In the genomic region with DNA sequence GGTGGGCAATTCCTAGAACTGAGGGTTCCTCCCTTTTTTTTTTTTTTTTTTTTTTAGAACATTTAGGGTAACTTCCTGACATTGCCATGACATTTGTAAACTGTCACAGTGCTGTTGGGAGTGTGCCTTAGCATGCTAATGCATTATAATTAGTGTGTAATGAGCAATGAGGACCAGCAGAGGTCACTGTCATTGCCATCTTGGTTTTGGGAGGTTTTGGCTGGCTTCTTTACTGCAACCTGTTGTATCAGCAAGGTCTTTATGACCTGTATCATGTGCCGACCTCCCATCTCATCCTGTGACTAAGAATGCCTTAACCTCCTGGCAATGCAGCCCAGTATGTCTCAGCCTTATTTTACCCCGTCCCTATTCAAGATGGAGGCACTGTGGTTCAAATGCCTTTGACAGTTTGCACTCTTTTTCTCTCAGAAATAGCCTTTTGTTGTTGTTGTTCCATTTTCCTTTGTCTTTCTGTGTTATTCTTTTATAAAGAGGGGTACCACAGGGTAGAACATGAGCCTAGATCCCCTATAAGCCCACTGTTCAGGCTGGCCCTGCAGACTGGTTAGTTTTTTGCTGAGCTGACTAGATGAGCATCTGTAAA, we compare ENCODE assay signal across 1 cellular context.
TF ChIP-seq lines count a peak whose summit lies in the region.

No MANE protein-coding gene starts in this region.

TF ChIP-seq in GM23338, 12 proteins besides CTCF, POLR2A, EP300 and RAD21 (continued from another document):
- TF ChIP-seq, protein P1, sequence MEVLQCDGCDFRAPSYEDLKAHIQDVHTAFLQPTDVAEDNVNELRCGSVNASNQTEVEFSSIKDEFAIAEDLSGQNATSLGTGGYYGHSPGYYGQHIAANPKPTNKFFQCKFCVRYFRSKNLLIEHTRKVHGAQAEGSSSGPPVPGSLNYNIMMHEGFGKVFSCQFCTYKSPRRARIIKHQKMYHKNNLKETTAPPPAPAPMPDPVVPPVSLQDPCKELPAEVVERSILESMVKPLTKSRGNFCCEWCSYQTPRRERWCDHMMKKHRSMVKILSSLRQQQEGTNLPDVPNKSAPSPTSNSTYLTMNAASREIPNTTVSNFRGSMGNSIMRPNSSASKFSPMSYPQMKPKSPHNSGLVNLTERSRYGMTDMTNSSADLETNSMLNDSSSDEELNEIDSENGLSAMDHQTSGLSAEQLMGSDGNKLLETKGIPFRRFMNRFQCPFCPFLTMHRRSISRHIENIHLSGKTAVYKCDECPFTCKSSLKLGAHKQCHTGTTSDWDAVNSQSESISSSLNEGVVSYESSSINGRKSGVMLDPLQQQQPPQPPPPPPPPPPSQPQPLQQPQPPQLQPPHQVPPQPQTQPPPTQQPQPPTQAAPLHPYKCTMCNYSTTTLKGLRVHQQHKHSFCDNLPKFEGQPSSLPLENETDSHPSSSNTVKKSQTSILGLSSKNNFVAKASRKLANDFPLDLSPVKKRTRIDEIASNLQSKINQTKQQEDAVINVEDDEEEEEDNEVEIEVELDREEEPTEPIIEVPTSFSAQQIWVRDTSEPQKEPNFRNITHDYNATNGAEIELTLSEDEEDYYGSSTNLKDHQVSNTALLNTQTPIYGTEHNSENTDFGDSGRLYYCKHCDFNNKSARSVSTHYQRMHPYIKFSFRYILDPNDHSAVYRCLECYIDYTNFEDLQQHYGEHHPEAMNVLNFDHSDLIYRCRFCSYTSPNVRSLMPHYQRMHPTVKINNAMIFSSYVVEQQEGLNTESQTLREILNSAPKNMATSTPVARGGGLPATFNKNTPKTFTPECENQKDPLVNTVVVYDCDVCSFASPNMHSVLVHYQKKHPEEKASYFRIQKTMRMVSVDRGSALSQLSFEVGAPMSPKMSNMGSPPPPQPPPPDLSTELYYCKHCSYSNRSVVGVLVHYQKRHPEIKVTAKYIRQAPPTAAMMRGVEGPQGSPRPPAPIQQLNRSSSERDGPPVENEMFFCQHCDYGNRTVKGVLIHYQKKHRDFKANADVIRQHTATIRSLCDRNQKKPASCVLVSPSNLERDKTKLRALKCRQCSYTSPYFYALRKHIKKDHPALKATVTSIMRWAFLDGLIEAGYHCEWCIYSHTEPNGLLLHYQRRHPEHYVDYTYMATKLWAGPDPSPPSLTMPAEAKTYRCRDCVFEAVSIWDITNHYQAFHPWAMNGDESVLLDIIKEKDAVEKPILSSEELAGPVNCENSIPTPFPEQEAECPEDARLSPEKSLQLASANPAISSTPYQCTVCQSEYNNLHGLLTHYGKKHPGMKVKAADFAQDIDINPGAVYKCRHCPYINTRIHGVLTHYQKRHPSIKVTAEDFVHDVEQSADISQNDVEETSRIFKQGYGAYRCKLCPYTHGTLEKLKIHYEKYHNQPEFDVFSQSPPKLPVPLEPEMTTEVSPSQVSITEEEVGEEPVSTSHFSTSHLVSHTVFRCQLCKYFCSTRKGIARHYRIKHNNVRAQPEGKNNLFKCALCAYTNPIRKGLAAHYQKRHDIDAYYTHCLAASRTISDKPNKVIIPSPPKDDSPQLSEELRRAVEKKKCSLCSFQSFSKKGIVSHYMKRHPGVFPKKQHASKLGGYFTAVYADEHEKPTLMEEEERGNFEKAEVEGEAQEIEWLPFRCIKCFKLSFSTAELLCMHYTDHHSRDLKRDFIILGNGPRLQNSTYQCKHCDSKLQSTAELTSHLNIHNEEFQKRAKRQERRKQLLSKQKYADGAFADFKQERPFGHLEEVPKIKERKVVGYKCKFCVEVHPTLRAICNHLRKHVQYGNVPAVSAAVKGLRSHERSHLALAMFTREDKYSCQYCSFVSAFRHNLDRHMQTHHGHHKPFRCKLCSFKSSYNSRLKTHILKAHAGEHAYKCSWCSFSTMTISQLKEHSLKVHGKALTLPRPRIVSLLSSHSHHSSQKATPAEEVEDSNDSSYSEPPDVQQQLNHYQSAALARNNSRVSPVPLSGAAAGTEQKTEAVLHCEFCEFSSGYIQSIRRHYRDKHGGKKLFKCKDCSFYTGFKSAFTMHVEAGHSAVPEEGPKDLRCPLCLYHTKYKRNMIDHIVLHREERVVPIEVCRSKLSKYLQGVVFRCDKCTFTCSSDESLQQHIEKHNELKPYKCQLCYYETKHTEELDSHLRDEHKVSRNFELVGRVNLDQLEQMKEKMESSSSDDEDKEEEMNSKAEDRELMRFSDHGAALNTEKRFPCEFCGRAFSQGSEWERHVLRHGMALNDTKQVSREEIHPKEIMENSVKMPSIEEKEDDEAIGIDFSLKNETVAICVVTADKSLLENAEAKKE (CRISPR knock-in tag; IDR thresholded peaks at IDR 0.05): no peak
- no peak for TF ChIP-seq EZH2phosphoT487 (IDR thresholded peaks at IDR 0.05; ENCODE audit: unreplicated experiment)
- no peak for TF ChIP-seq EZH2 (IDR thresholded peaks at IDR 0.05; ENCODE audit: low read depth, unreplicated experiment)
- TF ChIP-seq NANOG (IDR thresholded peaks at IDR 0.05; ENCODE audit: borderline replicate concordance): no peak
- TF ChIP-seq CREB1 (CRISPR knock-in tag; IDR thresholded peaks at IDR 0.05; ENCODE audit: low read depth): no peak
- TF ChIP-seq ZNF331 (CRISPR knock-in tag; IDR thresholded peaks at IDR 0.05; ENCODE audit: low read depth): no peak
- TF ChIP-seq, protein P2, sequence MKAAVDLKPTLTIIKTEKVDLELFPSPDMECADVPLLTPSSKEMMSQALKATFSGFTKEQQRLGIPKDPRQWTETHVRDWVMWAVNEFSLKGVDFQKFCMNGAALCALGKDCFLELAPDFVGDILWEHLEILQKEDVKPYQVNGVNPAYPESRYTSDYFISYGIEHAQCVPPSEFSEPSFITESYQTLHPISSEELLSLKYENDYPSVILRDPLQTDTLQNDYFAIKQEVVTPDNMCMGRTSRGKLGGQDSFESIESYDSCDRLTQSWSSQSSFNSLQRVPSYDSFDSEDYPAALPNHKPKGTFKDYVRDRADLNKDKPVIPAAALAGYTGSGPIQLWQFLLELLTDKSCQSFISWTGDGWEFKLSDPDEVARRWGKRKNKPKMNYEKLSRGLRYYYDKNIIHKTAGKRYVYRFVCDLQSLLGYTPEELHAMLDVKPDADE (IDR thresholded peaks at IDR 0.05): no peak
- no peak for TF ChIP-seq STAT1 (IDR thresholded peaks at IDR 0.05; ENCODE audit: unreplicated experiment)
